30 cellular contexts compared by ENCODE assay signal in genomic region chr16:168424-168823, GRCh38. TPM values are rescaled to one million over a fixed set of nuclear protein-coding genes. Genes with fewer than 3 reads are reported as not detected.
DNase-seq lines count a peak whose midpoint lies in the region; ATAC-seq, FAIRE-seq and TF ChIP-seq lines count a peak whose summit lies in the region.
"Had no signal": no experiment of that assay in that cellular context is flagged by ENCODE, and none has a peak within 500 bp of the region (broad histone marks: within the 10 kb centered on the region; RNA-seq: fewer than 3 reads in every experiment).

No MANE protein-coding gene starts in this region.

- H3K9ac ChIP-seq in astrocyte (ENCODE audit: low read length): no peak overlapping the region
- H3K9ac ChIP-seq: BLaER1 treated with 17β-estradiol and CSF1 and Interleukin-3, amounts not matched to agents 10 nM and 100 nM; GM23248 had no signal

- no peak overlapping the region for H2AFZ ChIP-seq in astrocyte (ENCODE audit: low read depth, low read length)
- H2AFZ ChIP-seq: GM23248, hepatocyte had no signal

- no peaks in the 10 kb centered on the region for H3K36me3 Mint-ChIP-seq in astrocyte (ENCODE audit: low read depth, unreplicated experiment)
- H3K36me3 Mint-ChIP-seq: natural killer cell; stimulated activated effector memory CD8-positive, alpha-beta T cell treated with anti-CD3 and anti-CD28 coated beads, Interleukin-12 subunit alpha, Interleukin-12 subunit beta, amount 100 ng/mL, for 72 hours had no signal

- peaks cover 2% of the 10 kb centered on the region for H3K4me1 Mint-ChIP-seq in astrocyte (ENCODE audit: low read depth, unreplicated experiment)

- H3K4me3 Mint-ChIP-seq in astrocyte (ENCODE audit: unreplicated experiment): no peak overlapping the region
- H3K4me3 Mint-ChIP-seq: activated CD4-positive, alpha-beta T cell treated with anti-CD3 and anti-CD28 coated beads for 36 hours; activated T-cell treated with anti-CD3 and anti-CD28 coated beads, Interleukin-2, amount 50 U/mL, for 24 hours; effector memory CD8-positive, alpha-beta T cell; natural killer cell; stimulated activated effector memory CD8-positive, alpha-beta T cell treated with anti-CD3 and anti-CD28 coated beads, Interleukin-12 subunit alpha, Interleukin-12 subunit beta, amount 100 ng/mL, for 72 hours had no signal

- H3K4me3 ChIP-seq in A673 (ENCODE audit: low read depth, low read length, poor library complexity, severe bottlenecking): no peak overlapping the region
- H3K4me3 ChIP-seq in astrocyte (ENCODE audit: insufficient read depth, low read depth, low read length): no peak overlapping the region
- H3K4me3 ChIP-seq: BLaER1 treated with 17β-estradiol and CSF1 and Interleukin-3, amounts not matched to agents 10 nM and 100 nM; colonic mucosa; esophagus muscularis mucosa; GM23248; hepatocyte; ovary; SJSA1 had no signal

- peaks cover 6% of the 10 kb centered on the region for H3K9me3 Mint-ChIP-seq in astrocyte (ENCODE audit: unreplicated experiment)
- H3K9me3 Mint-ChIP-seq: activated T-cell treated with anti-CD3 and anti-CD28 coated beads, Interleukin-2, amount 50 U/mL, for 24 hours; effector memory CD8-positive, alpha-beta T cell; natural killer cell; stimulated activated effector memory CD8-positive, alpha-beta T cell treated with anti-CD3 and anti-CD28 coated beads, Interleukin-12 subunit alpha, Interleukin-12 subunit beta, amount 100 ng/mL, for 72 hours had no signal

- peaks cover 20% of the 10 kb centered on the region for H3K27me3 ChIP-seq in A673 (replicated peaks; ENCODE audit: insufficient read depth, low read depth, low read length, poor library complexity)
- peaks cover 38% of the 10 kb centered on the region for H3K27me3 ChIP-seq in astrocyte (ENCODE audit: insufficient read depth, low read length)
- H3K27me3 ChIP-seq: ovary had no signal

- H3K79me2 ChIP-seq in astrocyte (ENCODE audit: insufficient read depth, low read length): no peaks in the 10 kb centered on the region
- H3K79me2 ChIP-seq: hepatocyte had no signal

- H3K36me3 ChIP-seq in A673 (ENCODE audit: insufficient read depth, low read length, poor library complexity, severe bottlenecking): no peaks in the 10 kb centered on the region
- no peaks in the 10 kb centered on the region for H3K36me3 ChIP-seq in astrocyte (ENCODE audit: insufficient read depth, low read length)
- H3K36me3 ChIP-seq: BLaER1 treated with 17β-estradiol and CSF1 and Interleukin-3, amounts not matched to agents 10 nM and 100 nM; colonic mucosa; esophagus muscularis mucosa; ovary; SJSA1 had no signal

- H3K27me3 Mint-ChIP-seq in astrocyte (ENCODE audit: low read depth, unreplicated experiment): peaks cover 47% of the 10 kb centered on the region

- H3K27ac ChIP-seq in A673 (ENCODE audit: low read depth, low read length, poor library complexity, severe bottlenecking) (no peak overlapping the region), astrocyte (ENCODE audit: low read depth, low read length) (no peak overlapping the region)
- H3K27ac ChIP-seq: BLaER1 treated with 17β-estradiol and CSF1 and Interleukin-3, amounts not matched to agents 10 nM and 100 nM; colonic mucosa; esophagus muscularis mucosa; GM23248; hepatocyte; ovary; SJSA1 had no signal

- ATAC-seq in left lobe of liver (no peak), GM18867 (IDR thresholded peaks at IDR 0.05; ENCODE audit: unreplicated experiment) (no peak)
- ATAC-seq: activated CD4-positive, alpha-beta T cell treated with anti-CD3 and anti-CD28 coated beads for 36 hours; effector memory CD8-positive, alpha-beta T cell; natural killer cell; stimulated activated effector memory CD8-positive, alpha-beta T cell treated with anti-CD3 and anti-CD28 coated beads, Interleukin-12 subunit alpha, Interleukin-12 subunit beta, amount 100 ng/mL, for 72 hours had no signal

- TF ChIP-seq CTCF in A673 (conservative IDR thresholded peaks at IDR 0.05; ENCODE audit: low read depth, low read length) (no peak), astrocyte (IDR thresholded peaks at IDR 0.05; ENCODE audit: insufficient read depth, low read depth, low read length) (no peak)

- peak overlapping the region; percentile 26 for H3K27ac Mint-ChIP-seq in astrocyte (ENCODE audit: unreplicated experiment)
- H3K27ac Mint-ChIP-seq: activated CD4-positive, alpha-beta T cell treated with anti-CD3 and anti-CD28 coated beads for 36 hours; activated T-cell treated with anti-CD3 and anti-CD28 coated beads, Interleukin-2, amount 50 U/mL, for 24 hours; effector memory CD8-positive, alpha-beta T cell; natural killer cell; stimulated activated effector memory CD8-positive, alpha-beta T cell treated with anti-CD3 and anti-CD28 coated beads, Interleukin-12 subunit alpha, Interleukin-12 subunit beta, amount 100 ng/mL, for 72 hours had no signal

- CTCF ChIA-PET in A673 (lab: Charles Lee): no interaction called here

- POLR2A ChIA-PET in A673 (lab: Charles Lee; ENCODE audit: low non-redundant PET): no interaction called here

- DNase-seq in NCI-H2171 treated with DMSO at 0.1 percent for 48 hours (lab: John Stamatoyannopoulos, UW): peak; percentile 20
- DNase-seq in NCI-H2171 (lab: John Stamatoyannopoulos, UW): no peak
- DNase-seq in A673 (ENCODE audit: low spot score): peak; percentile 36
- DNase-seq in DMS79 treated with DMSO at 0.1 percent for 48 hours (lab: John Stamatoyannopoulos, UW): peak; percentile 25
- no peak for DNase-seq in astrocyte (ENCODE audit: low read depth)
- DNase-seq in left lobe of liver (ENCODE audit: low spot score): no peak
- no peak for DNase-seq in hippocampal formation (lab: John Stamatoyannopoulos, UW)
- DNase-seq: activated CD4-positive, alpha-beta T cell treated with anti-CD3 and anti-CD28 coated beads for 36 hours; activated naive CD4-positive, alpha-beta T cell treated with Interleukin-2 at 50 U/mL for 16 hours; activated T-cell treated with anti-CD3 and anti-CD28 coated beads, Interleukin-2, amount 50 U/mL, for 24 hours; amniotic stem cell; colonic mucosa; effector memory CD8-positive, alpha-beta T cell; foreskin melanocyte; GM23248; MM.1S; natural killer cell; NCI-H446; ovary; retina; stimulated activated CD4-positive, alpha-beta T cell treated with anti-CD3 and anti-CD28 coated beads, Interleukin-2, amount 100 ng/mL, for 48 hours had no signal

- intact Hi-C loops in A673 (cut with micrococcal nuclease; ENCODE audit: unreplicated experiment): no loop called here

- H4K20me1 ChIP-seq in astrocyte (ENCODE audit: insufficient read depth, low read length): no peaks in the 10 kb centered on the region

- BruUV-seq in A673 (replicated peaks; lab: Mats Ljungman, UMichigan): no TSS peak

- H3K4me1 ChIP-seq in A673 (ENCODE audit: insufficient read depth, low read length, poor library complexity, severe bottlenecking): peaks cover 22% of the 10 kb centered on the region
- peaks cover 6% of the 10 kb centered on the region for H3K4me1 ChIP-seq in astrocyte (ENCODE audit: insufficient read depth, low read length)
- H3K4me1 ChIP-seq: colonic mucosa, SJSA1 had no signal

- H3K4me2 ChIP-seq in astrocyte (ENCODE audit: low read length): no peak overlapping the region
- H3K4me2 ChIP-seq: BLaER1 treated with 17β-estradiol and CSF1 and Interleukin-3, amounts not matched to agents 10 nM and 100 nM; hepatocyte had no signal

- FAIRE-seq in astrocyte (lab: Jason Lieb, UNC): no peak

- H3K9me3 ChIP-seq in A673 (ENCODE audit: low read depth, low read length, poor library complexity, severe bottlenecking) (no peaks in the 10 kb centered on the region), astrocyte (ENCODE audit: insufficient read depth, low read depth, low read length) (peaks cover 2% of the 10 kb centered on the region)
- H3K9me3 ChIP-seq: BLaER1 treated with 17β-estradiol and CSF1 and Interleukin-3, amounts not matched to agents 10 nM and 100 nM; colonic mucosa; esophagus muscularis mucosa; ovary had no signal

RNA-seq across cellular contexts. Expression of gene HBM, which starts 2.6 kb away (rescaled TPM):
- total RNA-seq in A673 (2021) (not detected in 2 replicates), astrocyte (not detected in 2 replicates), left lobe of liver (0.40 TPM)
- total RNA-seq: activated CD4-positive, alpha-beta T cell treated with anti-CD3 and anti-CD28 coated beads for 36 hours; activated CD8-positive, alpha-beta memory T cell treated with anti-CD3 and anti-CD28 coated beads for 36 hours; colonic mucosa; GM23248; hepatocyte; natural killer cell; SJSA1; T-helper 1 cell treated with Interleukin-12 subunit alpha and Interleukin-12 subunit beta and Interleukin-4 antibody, amounts not matched to agents 30 ng/mL and 1 ng/mL, for 36 hours; ureter had no signal

RNA-seq across cellular contexts. Expression of gene HBA2, which starts 4.3 kb away (rescaled TPM):
- total RNA-seq in A673 (2021) (1.9 and 6.1 TPM in 2 replicates), astrocyte (1.4 TPM in 1 of 2 replicates, not detected in the other), left lobe of liver (67.1 TPM)
- total RNA-seq: activated CD4-positive, alpha-beta T cell treated with anti-CD3 and anti-CD28 coated beads for 36 hours; activated CD8-positive, alpha-beta memory T cell treated with anti-CD3 and anti-CD28 coated beads for 36 hours; GM23248; hepatocyte; SJSA1; T-helper 1 cell treated with Interleukin-12 subunit alpha and Interleukin-12 subunit beta and Interleukin-4 antibody, amounts not matched to agents 30 ng/mL and 1 ng/mL, for 36 hours had no signal

RNA-seq across cellular contexts. Expression of gene HBA1, which starts 8.1 kb away (rescaled TPM):
- total RNA-seq in A673 (2021) (5.9 and 9.5 TPM in 2 replicates), astrocyte (1.6 TPM in 1 of 2 replicates, not detected in the other), left lobe of liver (112 TPM)
- total RNA-seq: activated CD4-positive, alpha-beta T cell treated with anti-CD3 and anti-CD28 coated beads for 36 hours; activated CD8-positive, alpha-beta memory T cell treated with anti-CD3 and anti-CD28 coated beads for 36 hours; GM23248; hepatocyte; SJSA1; T-helper 1 cell treated with Interleukin-12 subunit alpha and Interleukin-12 subunit beta and Interleukin-4 antibody, amounts not matched to agents 30 ng/mL and 1 ng/mL, for 36 hours had no signal

RNA-seq across cellular contexts. Expression of gene HBQ1, which starts 11.8 kb away (rescaled TPM):
- total RNA-seq in A673 (2021) (1.2 and 5.2 TPM in 2 replicates), astrocyte (2.7 and 4.7 TPM in 2 replicates), left lobe of liver (not detected)
- total RNA-seq: colonic mucosa; GM23248; hepatocyte; ovary; SJSA1; T-helper 1 cell treated with Interleukin-12 subunit alpha and Interleukin-12 subunit beta and Interleukin-4 antibody, amounts not matched to agents 30 ng/mL and 1 ng/mL, for 36 hours; ureter had no signal

RNA-seq across cellular contexts. Expression of gene HBZ, which starts 16.0 kb away (rescaled TPM):
- total RNA-seq in A673 (2021) (not detected in 2 replicates), astrocyte (not detected in 2 replicates), left lobe of liver (0.81 TPM)
- total RNA-seq: activated CD4-positive, alpha-beta T cell treated with anti-CD3 and anti-CD28 coated beads for 36 hours; activated CD8-positive, alpha-beta memory T cell treated with anti-CD3 and anti-CD28 coated beads for 36 hours; esophagus muscularis mucosa; GM23248; hepatocyte; natural killer cell; SJSA1; T-helper 1 cell treated with Interleukin-12 subunit alpha and Interleukin-12 subunit beta and Interleukin-4 antibody, amounts not matched to agents 30 ng/mL and 1 ng/mL, for 36 hours; ureter had no signal

Comparison
In these comparisons a context has a peak if more than half of its experiments do, and no peak if none do; other contexts are left out.
1. DNase-seq: peak in NCI-H2171 treated with DMSO at 0.1 percent for 48 hours (single experiment), A673 (single experiment) and DMS79 treated with DMSO at 0.1 percent for 48 hours (single experiment); none in NCI-H2171 (single experiment), astrocyte (single experiment), left lobe of liver (single experiment) and hippocampal formation (0 of 2).